Comparison of ENCODE assay signal across 22 cellular contexts in genomic region chr5:79147076-79147475, GRCh38. TPM values are rescaled to one million over a fixed set of nuclear protein-coding genes. Genes with fewer than 3 reads are reported as not detected.
DNase-seq lines count a peak whose midpoint lies in the region; ATAC-seq, FAIRE-seq and TF ChIP-seq lines count a peak whose summit lies in the region.
"Had no signal": no experiment of that assay in that cellular context is flagged by ENCODE, and none has a peak within 500 bp of the region (broad histone marks: within the 10 kb centered on the region; RNA-seq: fewer than 3 reads in every experiment).

No MANE protein-coding gene starts in this region.

- H3K4me1 Mint-ChIP-seq in GM23338, result peaks cover 23% of the 10 kb centered on the region
- H3K4me1 Mint-ChIP-seq in Calu3 (ENCODE audit: low read depth, unreplicated experiment), result peaks cover 24% of the 10 kb centered on the region
- H3K4me1 Mint-ChIP-seq in endodermal cell, result peaks cover 29% of the 10 kb centered on the region
- H3K4me1 Mint-ChIP-seq: CD8-positive, alpha-beta memory T cell had no signal

- H2AFZ ChIP-seq in GM23338 (0 out of 2 replicates have a peak overlapping the region, but pooled peaks have one; percentile 29), keratinocyte (ENCODE audit: control insufficient read depth, low read length) (no peak overlapping the region)

- no peaks in the 10 kb centered on the region for H3K27me3 ChIP-seq in GM23338 (ENCODE audit: insufficient read depth)
- H3K27me3 ChIP-seq in RWPE2 (ENCODE audit: insufficient read depth, poor library complexity, severe bottlenecking), result no peaks in the 10 kb centered on the region
- no peaks in the 10 kb centered on the region for H3K27me3 ChIP-seq in keratinocyte (ENCODE audit: control insufficient read depth, extremely low read depth, insufficient read depth, low read length)
- no peaks in the 10 kb centered on the region for H3K27me3 ChIP-seq in endodermal cell (ENCODE audit: control insufficient read depth, insufficient read depth, low read length, poor library complexity, severe bottlenecking)
- H3K27me3 ChIP-seq: BE2C; BLaER1 treated with 17β-estradiol and CSF1 and Interleukin-3, amounts not matched to agents 10 nM and 100 nM had no signal

- ATAC-seq in GM23338 (no peak), RWPE2 (ENCODE audit: low read depth) (no peak)
- ATAC-seq: A549, HCT116 had no signal

- no peak overlapping the region for H3K4me2 ChIP-seq in GM23338
- H3K4me2 ChIP-seq in keratinocyte (ENCODE audit: control insufficient read depth, extremely low read depth, insufficient read depth, low read depth, low read length), result no peak overlapping the region
- H3K4me2 ChIP-seq: A549 had no signal

- peak overlapping the region; percentile 11 for H3K27ac ChIP-seq in GM23338 (ENCODE audit: low read depth)
- H3K27ac ChIP-seq in RWPE2 (ENCODE audit: poor library complexity, severe bottlenecking), result peak overlapping the region; percentile 38
- peak overlapping the region; percentile 83 for H3K27ac ChIP-seq in epithelial cell of prostate
- H3K27ac ChIP-seq in keratinocyte (ENCODE audit: control insufficient read depth, insufficient read depth, low read length), result peak overlapping the region; percentile 51
- no peak overlapping the region for H3K27ac ChIP-seq in endodermal cell (ENCODE audit: low read depth, low read length)
- H3K27ac ChIP-seq: A549; BLaER1 treated with 17β-estradiol and CSF1 and Interleukin-3, amounts not matched to agents 10 nM and 100 nM had no signal

- H3F3A ChIP-seq in GM23338 (replicated peaks; ENCODE audit: low read depth), result no peaks in the 10 kb centered on the region; the same call in 1 of the 2 replicates

- H3K36me3 Mint-ChIP-seq in GM23338 (ENCODE audit: low read depth) (no peaks in the 10 kb centered on the region), Calu3 (ENCODE audit: insufficient read depth, unreplicated experiment) (peaks cover 8% of the 10 kb centered on the region), endodermal cell (ENCODE audit: low read depth) (no peaks in the 10 kb centered on the region)
- H3K36me3 Mint-ChIP-seq: CD14-positive monocyte; CD8-positive, alpha-beta memory T cell had no signal

- intact Hi-C loops in Calu3 (cut with micrococcal nuclease; ENCODE audit: unreplicated experiment), result no loop called here

- H3K9me3 ChIP-seq in RWPE2 (ENCODE audit: severe bottlenecking) (no peaks in the 10 kb centered on the region), keratinocyte (ENCODE audit: control insufficient read depth, low read depth, low read length) (no peaks in the 10 kb centered on the region), endodermal cell (ENCODE audit: control insufficient read depth, low read length) (no peaks in the 10 kb centered on the region)
- H3K9me3 ChIP-seq: A549; BE2C; BLaER1 treated with 17β-estradiol and CSF1 and Interleukin-3, amounts not matched to agents 10 nM and 100 nM had no signal

- H3K4me3 ChIP-seq in GM23338 (no peak overlapping the region), RWPE2 (ENCODE audit: severe bottlenecking) (no peak overlapping the region), keratinocyte (ENCODE audit: control insufficient read depth in 2 of 3, extremely low read depth in 1 of 3, insufficient read depth in 2 of 3, low read depth in 1 of 3, low read length in 3 of 3) (no peak overlapping the region), endodermal cell (ENCODE audit: low read length) (no peak overlapping the region)
- H3K4me3 ChIP-seq: A549; BLaER1 treated with 17β-estradiol and CSF1 and Interleukin-3, amounts not matched to agents 10 nM and 100 nM had no signal

- TF ChIP-seq CTCF in GM23338 (conservative IDR thresholded peaks at IDR 0.05; ENCODE audit: low read depth in 2 of 2) (no peak), RWPE2 (IDR thresholded peaks at IDR 0.05; ENCODE audit: poor library complexity, severe bottlenecking) (no peak), keratinocyte (optimal IDR thresholded peaks at IDR 0.05 in 1 of 3, IDR thresholded peaks at IDR 0.05 in 1 of 3, conservative IDR thresholded peaks at IDR 0.05 in 1 of 3; ENCODE audit: extremely low read depth in 1 of 3, insufficient read depth in 2 of 3, low read length in 3 of 3) (no peak), Calu3 (IDR thresholded peaks at IDR 0.05; ENCODE audit: unreplicated experiment) (no peak), endodermal cell (conservative IDR thresholded peaks at IDR 0.05) (no peak)

- no peak for FAIRE-seq in keratinocyte (lab: Jason Lieb, UNC)
- FAIRE-seq: A549, G401.6, GM12892, H1 had no signal

- no peak overlapping the region for H3K27ac Mint-ChIP-seq in GM23338
- no peak overlapping the region for H3K27ac Mint-ChIP-seq in Calu3 (ENCODE audit: unreplicated experiment)
- H3K27ac Mint-ChIP-seq in endodermal cell, result no peak overlapping the region
- H3K27ac Mint-ChIP-seq: CD14-positive monocyte; CD4-positive, alpha-beta T cell; CD8-positive, alpha-beta memory T cell had no signal

- BruUV-seq in Calu3 (replicated peaks; lab: Mats Ljungman, UMichigan), result no TSS peak

- H3K27me3 Mint-ChIP-seq in GM23338 (ENCODE audit: insufficient read depth, low read depth, poor library complexity) (no peaks in the 10 kb centered on the region), Calu3 (ENCODE audit: unreplicated experiment) (no peaks in the 10 kb centered on the region), endodermal cell (ENCODE audit: insufficient read depth) (no peaks in the 10 kb centered on the region)

- CTCF ChIA-PET in Calu3 (lab: Charles Lee), result interaction anchor here (1.6 kb wide), 1 partner anchor 14 kb away, joined by 6 read pairs; no protein-coding TSS in a partner anchor

- dilution Hi-C loops in keratinocyte (cut with MboI; ENCODE audit: extremely low pct_ligation_motif_present, low sequenced_read_pairs), result no loop called here

- H4K20me1 ChIP-seq in GM23338 (replicated peaks; ENCODE audit: insufficient read depth), result no peaks in the 10 kb centered on the region
- H4K20me1 ChIP-seq in keratinocyte (ENCODE audit: control insufficient read depth, extremely low read depth, insufficient read depth, low read length), result no peaks in the 10 kb centered on the region
- H4K20me1 ChIP-seq: BLaER1 treated with 17β-estradiol and CSF1 and Interleukin-3, amounts not matched to agents 10 nM and 100 nM had no signal

- no peaks in the 10 kb centered on the region for H3K9me1 ChIP-seq in keratinocyte (ENCODE audit: control insufficient read depth, extremely low read depth, insufficient read depth, low read length)

- H3K4me1 ChIP-seq in GM23338 (ENCODE audit: insufficient read depth) (peaks cover 18% of the 10 kb centered on the region), RWPE2 (ENCODE audit: insufficient read depth, poor library complexity, severe bottlenecking) (peaks cover 29% of the 10 kb centered on the region), keratinocyte (ENCODE audit: control insufficient read depth, extremely low read depth, insufficient read depth, low read length) (peaks cover 32% of the 10 kb centered on the region), endodermal cell (ENCODE audit: control insufficient read depth, insufficient read depth, low read length) (no peaks in the 10 kb centered on the region)
- H3K4me1 ChIP-seq: BE2C had no signal

- H3K36me3 ChIP-seq in GM23338 (ENCODE audit: insufficient read depth) (no peaks in the 10 kb centered on the region), RWPE2 (ENCODE audit: low read depth) (no peaks in the 10 kb centered on the region), keratinocyte (ENCODE audit: control insufficient read depth in 2 of 2, extremely low read depth in 1 of 2, insufficient read depth in 2 of 2, low read length in 2 of 2) (no peaks in the 10 kb centered on the region), endodermal cell (ENCODE audit: control insufficient read depth, insufficient read depth, low read length) (no peaks in the 10 kb centered on the region)
- H3K36me3 ChIP-seq: BE2C; BLaER1 treated with 17β-estradiol and CSF1 and Interleukin-3, amounts not matched to agents 10 nM and 100 nM had no signal

- H3K79me2 ChIP-seq in GM23338 (replicated peaks; ENCODE audit: insufficient read depth), result no peaks in the 10 kb centered on the region
- H3K79me2 ChIP-seq in keratinocyte (ENCODE audit: control insufficient read depth, insufficient read depth, low read length), result no peaks in the 10 kb centered on the region

- H3K9me2 ChIP-seq in GM23338 (ENCODE audit: insufficient read depth), result peaks cover 19% of the 10 kb centered on the region

- H3K9ac ChIP-seq in keratinocyte (ENCODE audit: control insufficient read depth, extremely low read depth, insufficient read depth, low read length) (no peak overlapping the region), endodermal cell (ENCODE audit: extremely low read depth, low read length, poor library complexity, severe bottlenecking) (no peak overlapping the region)
- H3K9ac ChIP-seq: BLaER1 treated with 17β-estradiol and CSF1 and Interleukin-3, amounts not matched to agents 10 nM and 100 nM had no signal

- no peaks in the 10 kb centered on the region for H3K9me3 Mint-ChIP-seq in GM23338
- H3K9me3 Mint-ChIP-seq in Calu3 (ENCODE audit: low read depth, unreplicated experiment), result no peaks in the 10 kb centered on the region
- no peaks in the 10 kb centered on the region for H3K9me3 Mint-ChIP-seq in endodermal cell
- H3K9me3 Mint-ChIP-seq: CD4-positive, alpha-beta T cell; CD8-positive, alpha-beta memory T cell; H9 had no signal

- H3K4me3 Mint-ChIP-seq in GM23338 (no peak overlapping the region), Calu3 (ENCODE audit: low read depth, unreplicated experiment) (no peak overlapping the region), endodermal cell (no peak overlapping the region)
- H3K4me3 Mint-ChIP-seq: CD14-positive monocyte; CD4-positive, alpha-beta T cell; CD8-positive, alpha-beta memory T cell; H9 had no signal

- DNase-seq in GM23338 (ENCODE audit: low spot score) (no peak), RWPE2 (ENCODE audit: low spot score) (no peak), epithelial cell of prostate (ENCODE audit: low read depth, low spot score) (no peak), keratinocyte (ENCODE audit: low read depth, low spot score) (no peak), Calu3 (no peak), endodermal cell (no peak), hypothalamus (lab: John Stamatoyannopoulos, UW) (no peak)
- DNase-seq: 8988T; ACHN; AML-193; BE2C; CD4-positive, alpha-beta T cell; CD8-positive, alpha-beta memory T cell; DND-41; H9 had no signal

RNA-seq across cellular contexts. Expression of gene BHMT, which starts 35.5 kb away (rescaled TPM):
- total RNA-seq in GM23338 (2014; rRNA removed; shearing (Covaris generic)), result 2.3 and 4.2 TPM in 2 replicates
- polyA plus RNA-seq in GM23338 (2016; fragmentation: Nextera tagmentation; extraction: Ambion mirVana) (1.4 and 2.6 TPM in 2 replicates), keratinocyte (not detected in 3 replicates)
- not detected for polyA plus RNA-seq in keratinocyte (2011; ENCODE audit: low read depth)
- polyA plus RNA-seq in keratinocyte (2011; cell fraction: cytosol; rRNA removed), result not detected in 2 replicates
- not detected in 2 replicates for polyA plus RNA-seq in keratinocyte (2011; cell fraction: nucleus; rRNA removed)
- polyA plus RNA-seq in keratinocyte (2012; ENCODE audit: low replicate concordance), result 0.32 TPM in 1 of 2 replicates, not detected in the other
- not detected in 3 replicates for polyA minus RNA-seq in keratinocyte
- polyA minus RNA-seq in keratinocyte (2011; cell fraction: cytosol; rRNA and poly(A)+ RNA removed), result not detected
- polyA minus RNA-seq in keratinocyte (2011; cell fraction: nucleus; rRNA and poly(A)+ RNA removed), result not detected in 2 replicates
- total RNA-seq in Calu3 (2022) (not detected in 2 replicates), endodermal cell (1 to 10 TPM in 1 of 2 donors, under 1 TPM in 1; 0.81 to 1.3 TPM)
- not detected for polyA plus RNA-seq in endodermal cell (2013, experiment 1 of 2)
- polyA plus RNA-seq in endodermal cell (2013, experiment 2 of 2), result not detected
- total RNA-seq: CD4-positive, alpha-beta T cell; CD8-positive, alpha-beta memory T cell had no signal
- polyA plus RNA-seq: A549; CD14-positive monocyte; CD8-positive, alpha-beta memory T cell had no signal
